35 cellular contexts compared by ENCODE assay signal in genomic region chr5:25423271-25423670, GRCh38.
"Had no signal": no experiment of that assay in that cellular context is flagged by ENCODE, and none has a peak within 500 bp of the region (broad histone marks: within the 10 kb centered on the region; RNA-seq: fewer than 3 reads in every experiment).

No MANE protein-coding gene starts in this region.

- H3K9me3 ChIP-seq: MG63 had no signal

- H3K27me3 ChIP-seq: MG63 had no signal

- H3K4me3 ChIP-seq: MG63 had no signal

- DNase-seq: Karpas-422, Kasumi-1, MG63, MM.1S, MV-4-11, NCI-H1048, NCI-H1092, NCI-H1092 treated with DMSO at 0.1 percent for 48 hours, NCI-H1105, NCI-H1105 treated with DMSO at 0.1 percent for 48 hours, NCI-H1417, NCI-H1417 treated with DMSO at 0.1 percent for 48 hours, NCI-H1436, NCI-H1436 treated with DMSO at 0.1 percent for 48 hours, NCI-H146, NCI-H1694, NCI-H1694 treated with DMSO at 0.1 percent for 48 hours, NCI-H187, NCI-H187 treated with DMSO at 0.1 percent for 48 hours, NCI-H1930, NCI-H2029, NCI-H2029 treated with DMSO at 0.1 percent for 48 hours, NCI-H2081, NCI-H2081 treated with DMSO at 0.1 percent for 48 hours, NCI-H2107, NCI-H2171, NCI-H2171 treated with DMSO at 0.1 percent for 48 hours, NCI-H2227 treated with DMSO at 0.1 percent for 48 hours, NCI-H226, NCI-H345, NCI-H446, NCI-H446 treated with DMSO at 0.1 percent for 48 hours, NCI-H510A, NCI-H510A treated with DMSO at 0.1 percent for 48 hours, NCI-H524 had no signal

- H3K36me3 ChIP-seq: MG63 had no signal
